ENCODE assay signal across 8 cellular contexts in the genomic region with DNA sequence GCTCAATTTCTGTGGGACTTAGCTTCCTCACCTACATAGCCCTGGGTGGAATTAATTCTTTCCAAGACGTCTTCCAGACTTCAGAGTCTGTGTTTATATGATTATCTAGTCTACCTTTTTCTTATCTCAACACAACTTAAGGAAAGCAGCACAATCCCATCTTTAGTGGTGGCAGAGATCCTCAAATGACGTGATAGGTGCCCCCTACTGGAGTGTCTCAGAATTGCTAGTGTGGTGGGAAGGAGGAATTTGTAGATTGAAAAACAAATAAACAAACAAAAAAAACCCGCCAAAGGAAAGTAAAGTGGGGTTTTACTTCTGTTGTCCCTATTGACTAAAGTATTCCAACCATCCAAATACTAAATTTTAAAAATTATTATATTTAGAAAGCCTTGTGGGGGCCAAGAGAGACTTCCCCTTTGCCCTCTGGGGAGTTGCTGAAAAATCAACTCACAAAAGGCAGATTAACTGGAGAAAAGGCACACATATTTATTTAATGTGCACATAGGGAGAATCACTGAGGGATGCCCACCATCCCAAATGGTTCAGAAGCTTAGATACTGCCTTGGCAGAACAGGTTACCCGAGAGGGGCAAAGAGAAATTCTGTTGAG.
DNase-seq lines count a peak whose midpoint lies in the region; ATAC-seq and TF ChIP-seq lines count a peak whose summit lies in the region.

No MANE protein-coding gene starts in this region.

- intact Hi-C loops in activated CD4-positive, alpha-beta T cell treated with anti-CD3 and anti-CD28 coated beads, Interleukin-2, amount 10 ng/mL, durations not matched to agents 24 days and 14 days (cut with micrococcal nuclease), result loop anchor here (1.0 to 5.0 kb wide), 3 partner anchors 153 to 442 kb away; no protein-coding TSS in a partner anchor
- intact Hi-C loops in aorta (cut with DNase I), result loop anchor here (5.0 to 10.0 kb wide), 2 partner anchors 149 to 442 kb away; no protein-coding TSS in a partner anchor

- H3K9me3 ChIP-seq in BE2C (no peaks in the 10 kb centered on the region), smooth muscle cell (replicated peaks; ENCODE audit: low read depth) (no peaks in the 10 kb centered on the region), aorta (ENCODE audit: control insufficient read depth, low read length) (peaks cover 2% of the 10 kb centered on the region)

- H3K4me3 Mint-ChIP-seq in activated CD4-positive, alpha-beta T cell treated with anti-CD3 and anti-CD28 coated beads, Interleukin-2, amount 10 ng/mL, durations not matched to agents 24 days and 14 days, result no peak overlapping the region

- H3K27ac ChIP-seq in smooth muscle cell (ENCODE audit: low read depth), result no peak overlapping the region
- no peak overlapping the region for H3K27ac ChIP-seq in aorta (ENCODE audit: low read depth in 1 of 2, low read length in 2 of 2)

- no peak overlapping the region for H3K27ac Mint-ChIP-seq in activated CD4-positive, alpha-beta T cell treated with anti-CD3 and anti-CD28 coated beads, Interleukin-2, amount 10 ng/mL, durations not matched to agents 24 days and 14 days

- ATAC-seq in GM21576 (IDR thresholded peaks at IDR 0.05; ENCODE audit: unreplicated experiment) (no peak), aorta (ENCODE audit: low FRiP score) (no peak)

- H3K4me3 ChIP-seq in BE2C (ENCODE audit: low read depth, low read length) (no peak overlapping the region), foreskin fibroblast (ENCODE audit: low read depth in 1 of 2, low read length in 2 of 2) (no peak overlapping the region), smooth muscle cell (no peak overlapping the region), aorta (ENCODE audit: low read length in 2 of 2) (no peak overlapping the region)

- H3K27me3 Mint-ChIP-seq in activated CD4-positive, alpha-beta T cell treated with anti-CD3 and anti-CD28 coated beads, Interleukin-2, amount 10 ng/mL, durations not matched to agents 24 days and 14 days, result peaks cover 10% of the 10 kb centered on the region

- H2AFZ ChIP-seq in smooth muscle cell (ENCODE audit: low read depth), result no peak overlapping the region

- DNase-seq in BE2C, result peak; percentile 46
- DNase-seq in HCEC 1CT, result peak; percentile 15
- DNase-seq in activated CD4-positive, alpha-beta T cell treated with anti-CD3 and anti-CD28 coated beads, Interleukin-2, amount 10 ng/mL, durations not matched to agents 24 days and 14 days, result peak; percentile 81
- peak in 1 of 2 donors; percentile 37 for DNase-seq in foreskin fibroblast
- no peak for DNase-seq in smooth muscle cell (lab: John Stamatoyannopoulos, UW; ENCODE audit: unreplicated experiment)
- DNase-seq in islet precursor cell, result no peak
- DNase-seq in aorta, result no peak

- peaks cover 4% of the 10 kb centered on the region for H3K4me1 Mint-ChIP-seq in activated CD4-positive, alpha-beta T cell treated with anti-CD3 and anti-CD28 coated beads, Interleukin-2, amount 10 ng/mL, durations not matched to agents 24 days and 14 days

- no peaks in the 10 kb centered on the region for H3K27me3 ChIP-seq in BE2C
- no peaks in the 10 kb centered on the region for H3K27me3 ChIP-seq in smooth muscle cell (ENCODE audit: low read depth)
- no peaks in the 10 kb centered on the region for H3K27me3 ChIP-seq in aorta (ENCODE audit: control insufficient read depth in 1 of 2, insufficient read depth in 2 of 2, low read length in 1 of 2)

- H3K79me2 ChIP-seq in smooth muscle cell (ENCODE audit: low read depth), result no peaks in the 10 kb centered on the region

- H3K4me1 ChIP-seq in BE2C (no peaks in the 10 kb centered on the region), smooth muscle cell (ENCODE audit: low read depth) (peaks cover 32% of the 10 kb centered on the region), aorta (ENCODE audit: control insufficient read depth in 1 of 2, insufficient read depth in 2 of 2, low read length in 2 of 2) (no peaks in the 10 kb centered on the region)

- no peaks in the 10 kb centered on the region for H3K36me3 ChIP-seq in BE2C
- H3K36me3 ChIP-seq in smooth muscle cell (ENCODE audit: low read depth), result no peaks in the 10 kb centered on the region
- peaks cover 0 to 3% of the 10 kb centered on the region in 2 donors for H3K36me3 ChIP-seq in aorta (ENCODE audit: control insufficient read depth in 1 of 2, insufficient read depth in 2 of 2, low read length in 1 of 2)

- H3F3A ChIP-seq in smooth muscle cell (ENCODE audit: low read depth), result peaks cover 9% of the 10 kb centered on the region

- H3K36me3 Mint-ChIP-seq in activated CD4-positive, alpha-beta T cell treated with anti-CD3 and anti-CD28 coated beads, Interleukin-2, amount 10 ng/mL, durations not matched to agents 24 days and 14 days (ENCODE audit: low read depth), result no peaks in the 10 kb centered on the region

- TF ChIP-seq CTCF in BE2C (IDR thresholded peaks at IDR 0.05; ENCODE audit: low read depth, low read length) (peak; percentile 88), foreskin fibroblast (IDR thresholded peaks at IDR 0.05; ENCODE audit: low read depth, low read length) (peak; percentile 67), smooth muscle cell (IDR thresholded peaks at IDR 0.05; ENCODE audit: borderline replicate concordance, insufficient read depth, poor library complexity, severe bottlenecking) (peak; percentile 48)

- 69% methylated on average over 4 of the region's 4 CpGs for WGBS in smooth muscle cell (ENCODE audit: low lambda C conversion rate)
- WGBS in aorta, 2 donors, result 71 to 73% methylated on average over 4 of the region's 4 CpGs

- no peaks in the 10 kb centered on the region for H3K9me3 Mint-ChIP-seq in activated CD4-positive, alpha-beta T cell treated with anti-CD3 and anti-CD28 coated beads, Interleukin-2, amount 10 ng/mL, durations not matched to agents 24 days and 14 days

- H3K4me2 ChIP-seq in smooth muscle cell, result no peak overlapping the region

- H3K9ac ChIP-seq in smooth muscle cell (ENCODE audit: low read depth), result no peak overlapping the region

- H4K20me1 ChIP-seq in smooth muscle cell (ENCODE audit: low read depth), result no peaks in the 10 kb centered on the region

Comparison
In these comparisons a context has a peak if more than half of its experiments do, and no peak if none do; other contexts are left out.
1. DNase-seq: peak in BE2C (single experiment), HCEC 1CT (single experiment) and activated CD4-positive, alpha-beta T cell treated with anti-CD3 and anti-CD28 coated beads, Interleukin-2, amount 10 ng/mL, durations not matched to agents 24 days and 14 days (single experiment); none in smooth muscle cell (single experiment), islet precursor cell (single experiment) and aorta (0 of 2).
2. Peak in every context shown above with its lines, with median percentiles within 50 percentile points of each other: CTCF ChIP-seq.